Comparison of ENCODE assay signal across 8 cellular contexts in genomic region chr17:43832976-43833829, GRCh38. TPM values are rescaled to one million over a fixed set of nuclear protein-coding genes. Genes with fewer than 3 reads are reported as not detected.
DNase-seq lines count a peak whose midpoint lies in the region; ATAC-seq, FAIRE-seq and TF ChIP-seq lines count a peak whose summit lies in the region.

Gene MPP3, minus strand, starts transcription at chr17:43833146. Its CDS starts 1,240 bp downstream, at chr17:43831906.

- H2BK12ac ChIP-seq in neuronal stem cell (ENCODE audit: low read length) = peak within 1 kb of the TSS; percentile 82

- H3K36me3 ChIP-seq in BLaER1 (peaks cover 8% of the 10 kb centered on the region; the same call in 1 of the 2 replicates), neuronal stem cell (replicated peaks in 1 of 2; ENCODE audit: control insufficient read depth in 2 of 2, insufficient read depth in 2 of 2, low read length in 2 of 2) (peaks cover 0 to 5% of the 10 kb centered on the region in 2 donors), transverse colon (no peaks in the 10 kb centered on the region)

- peak; percentile 83 for FAIRE-seq in HTR-8/SVneo (lab: Jason Lieb, UNC)

- no peak within 1 kb of the TSS for H4K8ac ChIP-seq in neuronal stem cell (ENCODE audit: low read depth, low read length)

- H3K4me3 Mint-ChIP-seq in activated naive CD8-positive, alpha-beta T cell treated with anti-CD3 and anti-CD28 coated beads, Interleukin-2, amount 10 ng/mL, durations not matched to agents 7 days and 5 days = peak within 1 kb of the TSS; percentile 64
- peak within 1 kb of the TSS; percentile 91 for H3K4me3 Mint-ChIP-seq in glutamatergic neuron (ENCODE audit: unreplicated experiment)

- H3K4ac ChIP-seq in neuronal stem cell (ENCODE audit: low read length) = no peak within 1 kb of the TSS

- H3K9me3 Mint-ChIP-seq in activated naive CD8-positive, alpha-beta T cell treated with anti-CD3 and anti-CD28 coated beads, Interleukin-2, amount 10 ng/mL, durations not matched to agents 7 days and 5 days = peaks cover 3% of the 10 kb centered on the region
- H3K9me3 Mint-ChIP-seq in glutamatergic neuron (ENCODE audit: unreplicated experiment) = peaks cover 7% of the 10 kb centered on the region

- H3K9ac ChIP-seq in BLaER1 (peak within 1 kb of the TSS; percentile 73), neuronal stem cell (ENCODE audit: low read depth, low read length, poor library complexity) (peak within 1 kb of the TSS; percentile 96)

- H3K4me2 ChIP-seq in BLaER1 = peak within 1 kb of the TSS; percentile 97
- peak within 1 kb of the TSS; percentile 94 for H3K4me2 ChIP-seq in neuronal stem cell (ENCODE audit: insufficient read depth, low read length, poor library complexity, severe bottlenecking)

- H3K27me3 ChIP-seq in BLaER1 (peaks cover 4% of the 10 kb centered on the region; the same call in 1 of the 2 replicates), neuronal stem cell (ENCODE audit: control insufficient read depth in 3 of 3, insufficient read depth in 3 of 3, low read depth in 1 of 3, low read length in 3 of 3) (peaks cover 5 to 19% (median 6%) of the 10 kb centered on the region in 3 experiments), transverse colon (peaks cover 4% of the 10 kb centered on the region)

- TF ChIP-seq EP300 in transverse colon (IDR thresholded peaks at IDR 0.05; ENCODE audit: low read depth) = no peak

- peak within 1 kb of the TSS; percentile 75 for H3K14ac ChIP-seq in neuronal stem cell (ENCODE audit: low read length)

- in situ Hi-C loops in transverse colon (cut with MboI; ENCODE audit: low pct_ligation_motif_present in 1 of 4, low pct_unique_long_range_greater_than_20kb in 1 of 4, low sequenced_read_pairs in 3 of 4) = no loop called here

- peaks cover 5% of the 10 kb centered on the region for H3K4me1 Mint-ChIP-seq in activated naive CD8-positive, alpha-beta T cell treated with anti-CD3 and anti-CD28 coated beads, Interleukin-2, amount 10 ng/mL, durations not matched to agents 7 days and 5 days
- peaks cover 2% of the 10 kb centered on the region for H3K4me1 Mint-ChIP-seq in glutamatergic neuron (ENCODE audit: low read depth, unreplicated experiment)

- peak within 1 kb of the TSS; percentile 4 for H2AK5ac ChIP-seq in neuronal stem cell (ENCODE audit: low read depth, low read length)

- peak within 1 kb of the TSS; percentile 73 for H3K4me3 ChIP-seq in BLaER1
- peak within 1 kb of the TSS; percentile 63 to 91 for H3K4me3 ChIP-seq in neuronal stem cell (ENCODE audit: low read length in 2 of 2)
- H3K4me3 ChIP-seq in transverse colon = peak within 1 kb of the TSS; percentile 45 to 80 (median 68)

- POLR2A ChIA-PET in RWPE1 (lab: Yijun Ruan, JAX; ENCODE audit: low non-redundant PET) = no interaction called here
- POLR2A ChIA-PET in activated naive CD8-positive, alpha-beta T cell treated with anti-CD3 and anti-CD28 coated beads, Interleukin-2, amount 10 ng/mL, durations not matched to agents 7 days and 5 days (lab: Charles Lee) = no interaction called here

- peak; percentile 80 for ATAC-seq in activated naive CD8-positive, alpha-beta T cell treated with anti-CD3 and anti-CD28 coated beads, Interleukin-2, amount 10 ng/mL, durations not matched to agents 7 days and 5 days (ENCODE audit: low read depth)
- no peak for ATAC-seq in GM19467 (IDR thresholded peaks at IDR 0.05; ENCODE audit: unreplicated experiment)

- peaks cover 2% of the 10 kb centered on the region for H3K36me3 Mint-ChIP-seq in activated naive CD8-positive, alpha-beta T cell treated with anti-CD3 and anti-CD28 coated beads, Interleukin-2, amount 10 ng/mL, durations not matched to agents 7 days and 5 days
- peaks cover 9% of the 10 kb centered on the region for H3K36me3 Mint-ChIP-seq in glutamatergic neuron (ENCODE audit: unreplicated experiment)

- peaks cover 60% of the 10 kb centered on the region for H3K27me3 Mint-ChIP-seq in activated naive CD8-positive, alpha-beta T cell treated with anti-CD3 and anti-CD28 coated beads, Interleukin-2, amount 10 ng/mL, durations not matched to agents 7 days and 5 days
- H3K27me3 Mint-ChIP-seq in glutamatergic neuron (ENCODE audit: unreplicated experiment) = peaks cover 8% of the 10 kb centered on the region

- H3K9me3 ChIP-seq in BLaER1 (no peaks in the 10 kb centered on the region), neuronal stem cell (replicated peaks in 1 of 2; ENCODE audit: control insufficient read depth in 2 of 2, insufficient read depth in 1 of 2, low read depth in 1 of 2, low read length in 2 of 2) (peaks cover 7 to 8% of the 10 kb centered on the region in 2 donors), transverse colon (no peaks in the 10 kb centered on the region)

- peak within 1 kb of the TSS; percentile 49 for H2BK120ac ChIP-seq in neuronal stem cell (ENCODE audit: low read depth, low read length)

- TF ChIP-seq CTCF in RWPE1 (conservative IDR thresholded peaks at IDR 0.05; ENCODE audit: low read depth) = no peak
- no peak for TF ChIP-seq CTCF in glutamatergic neuron (IDR thresholded peaks at IDR 0.05; ENCODE audit: partially characterized antibody, unreplicated experiment)
- no peak for TF ChIP-seq CTCF in transverse colon (IDR thresholded peaks at IDR 0.05)

- H3K27ac ChIP-seq in BLaER1 = 0 out of 2 replicates have a peak within 1 kb of the TSS, but pooled peaks have one; percentile 9
- peak within 1 kb of the TSS; percentile 70 for H3K27ac ChIP-seq in RWPE1
- H3K27ac ChIP-seq in neuronal stem cell (replicated peaks; ENCODE audit: low read length) = no peak within 1 kb of the TSS
- H3K27ac ChIP-seq in transverse colon = peak within 1 kb of the TSS; percentile 23 to 77 (median 64)

- H4K20me1 ChIP-seq in BLaER1 = no peaks in the 10 kb centered on the region

- H3K27ac Mint-ChIP-seq in activated naive CD8-positive, alpha-beta T cell treated with anti-CD3 and anti-CD28 coated beads, Interleukin-2, amount 10 ng/mL, durations not matched to agents 7 days and 5 days = no peak within 1 kb of the TSS
- H3K27ac Mint-ChIP-seq in glutamatergic neuron (ENCODE audit: unreplicated experiment) = peak within 1 kb of the TSS; percentile 70

- peak within 1 kb of the TSS; percentile 99 for H2AFZ ChIP-seq in neuronal stem cell (ENCODE audit: low read length)

- peak within 1 kb of the TSS; percentile 43 for H2BK5ac ChIP-seq in neuronal stem cell (ENCODE audit: low read length)

- TF ChIP-seq POLR2A in transverse colon (IDR thresholded peaks at IDR 0.05) = peak; percentile 19

- no peak within 1 kb of the TSS for H4K91ac ChIP-seq in neuronal stem cell (ENCODE audit: low read depth, low read length, poor library complexity)

- CTCF ChIA-PET in RWPE1 (lab: Yijun Ruan, JAX) = interaction anchor here (1.5 kb wide), 1 partner anchor 13 kb away, joined by 3 read pairs; no protein-coding TSS in a partner anchor

- peaks cover 2% of the 10 kb centered on the region for H3K79me1 ChIP-seq in neuronal stem cell (ENCODE audit: low read depth, low read length)

- H3K18ac ChIP-seq in neuronal stem cell (ENCODE audit: low read length) = peak within 1 kb of the TSS; percentile 98

- peak within 1 kb of the TSS; percentile 87 for H2BK15ac ChIP-seq in neuronal stem cell (ENCODE audit: low read length)

- WGBS in neuronal stem cell (ENCODE audit: extremely low coverage in 2 of 2, insufficient read length in 2 of 2, insufficient replicate concordance in 1 of 2), 2 donors = no CpG with 5 or more reads among the region's 87 CpGs
- 3% methylated on average over 57 of the region's 87 CpGs; no CpG with 5 or more reads in 1 of the 2 donors for WGBS in transverse colon (ENCODE audit: low coverage in 1 of 2), 2 donors

- intact Hi-C loops in transverse colon (cut with DNase I; ENCODE audit: low total_unique reads) = loop anchor here (10.0 kb wide), 1 partner anchor 48 kb away; the partner anchor contains the start of gene CFAP97D1

- H3K4me1 ChIP-seq in BLaER1 = peaks cover 13% of the 10 kb centered on the region; the same call in 1 of the 2 replicates
- H3K4me1 ChIP-seq in neuronal stem cell (ENCODE audit: control insufficient read depth in 2 of 2, insufficient read depth in 1 of 2, low read depth in 1 of 2, low read length in 2 of 2) = peaks cover 4 to 5% of the 10 kb centered on the region in 2 donors
- peaks cover 5 to 17% (median 11%) of the 10 kb centered on the region in 4 donors for H3K4me1 ChIP-seq in transverse colon

- DNase-seq in HTR-8/SVneo (ENCODE audit: insufficient read length, low spot score) = peak; percentile 86
- DNase-seq in RWPE1 (ENCODE audit: low spot score) = peak; percentile 91
- peak; percentile 60 for DNase-seq in activated naive CD8-positive, alpha-beta T cell treated with anti-CD3 and anti-CD28 coated beads, Interleukin-2, amount 10 ng/mL, durations not matched to agents 7 days and 5 days
- peak; percentile 72 for DNase-seq in glutamatergic neuron
- peak; percentile 63 for DNase-seq in neuronal stem cell (ENCODE audit: low spot score)
- peak; percentile 80 for DNase-seq in transverse colon

- peak within 1 kb of the TSS; percentile 77 for H3K23ac ChIP-seq in neuronal stem cell (ENCODE audit: low read depth, low read length, poor library complexity)

RNA-seq across cellular contexts. Expression of gene MPP3, which starts in this region (rescaled TPM):
- total RNA-seq in activated naive CD8-positive, alpha-beta T cell treated with anti-CD3 and anti-CD28 coated beads, Interleukin-2, amount 10 ng/mL, durations not matched to agents 7 days and 5 days = under 1 TPM in 1 of 2 experiments, not detected in 1; 0.11 TPM
- 22.9 TPM for total RNA-seq in glutamatergic neuron (ENCODE audit: unreplicated experiment)
- 5.1 TPM for polyA plus RNA-seq in neuronal stem cell (2013, experiment 1 of 2)
- polyA plus RNA-seq in neuronal stem cell (2013, experiment 2 of 2) = 5.9 TPM
- 10 to 100 TPM in 1 of 4 donors, 1 to 10 TPM in 3; 6.8 to 10.7 (median 7.5) TPM for total RNA-seq in transverse colon

Comparison
In these comparisons a context has a peak if more than half of its experiments do, and no peak if none do; other contexts are left out.
1. RNA of gene MPP3 (total RNA-seq): 22.9 TPM in glutamatergic neuron (single experiment) and 6.8 to 10.7 TPM in transverse colon; 0.11 TPM in activated naive CD8-positive, alpha-beta T cell treated with anti-CD3 and anti-CD28 coated beads, Interleukin-2, amount 10 ng/mL, durations not matched to agents 7 days and 5 days; every median in the first group is over 4 times any median in the second.
2. Peak in DNase-seq and ATAC-seq in activated naive CD8-positive, alpha-beta T cell treated with anti-CD3 and anti-CD28 coated beads, Interleukin-2, amount 10 ng/mL, durations not matched to agents 7 days and 5 days; RNA of the gene not detected or under 1 TPM.
3. Peak in every context shown above with its lines, with median percentiles within 50 percentile points of each other: H3K4me3 ChIP-seq and DNase-seq.